ENCODE assay signal across 13 cellular contexts in the genomic region with DNA sequence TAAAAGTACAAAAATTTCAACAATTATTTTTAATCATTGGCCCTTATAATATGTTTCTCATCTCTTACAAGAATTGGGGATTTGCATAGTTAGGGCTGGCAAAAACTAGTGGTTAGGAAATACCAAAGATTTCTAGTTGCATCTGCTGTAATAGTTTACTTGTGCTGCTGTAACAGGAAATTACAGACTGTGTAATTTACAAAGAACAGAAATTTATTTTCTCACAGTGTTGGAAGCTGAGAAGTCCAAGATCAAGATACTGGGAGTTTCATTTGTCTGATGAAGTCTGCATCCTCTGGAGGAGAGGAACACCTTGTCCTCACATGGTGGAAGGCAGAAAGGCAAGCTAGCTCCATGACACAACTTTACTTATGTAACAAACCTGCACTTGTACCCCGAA.
A peak's percentile ranks its signal among the peaks of the same experiment; 100 is the strongest.
DNase-seq lines count a peak whose midpoint lies in the region; ATAC-seq and TF ChIP-seq lines count a peak whose summit lies in the region.
"Had no signal": no experiment of that assay in that cellular context is flagged by ENCODE, and none has a peak within 500 bp of the region (broad histone marks: within the 10 kb centered on the region; RNA-seq: fewer than 3 reads in every experiment).

No MANE protein-coding gene starts in this region.

- dilution Hi-C loops in IMR-90 (cut with HindIII; ENCODE audit: low sequenced_read_pairs, unreplicated experiment) = no loop called here

- H2AK5ac ChIP-seq in IMR-90 (ENCODE audit: low read depth, low read length) = no peak overlapping the region

- no CpG with 5 or more reads among the region's 1 CpG for WGBS in IMR-90 (ENCODE audit: extremely low coverage in 2 of 2, insufficient read length in 1 of 2), 2 experiments

- no peaks in the 10 kb centered on the region for H3K9me1 ChIP-seq in IMR-90 (ENCODE audit: insufficient read depth, low read length)

- TF ChIP-seq RAD21 in IMR-90 (IDR thresholded peaks at IDR 0.05; ENCODE audit: low read length) = no peak

- no peaks in the 10 kb centered on the region for H3K79me1 ChIP-seq in IMR-90 (ENCODE audit: low read depth in 1 of 2, low read length in 2 of 2)

- H3K9me3 ChIP-seq in IMR-90 (ENCODE audit: control insufficient read depth, insufficient read depth, low read length) = no peaks in the 10 kb centered on the region
- H3K9me3 ChIP-seq: A549, Caco-2, HAP-1 had no signal

- H2BK120ac ChIP-seq in IMR-90 (ENCODE audit: low read depth, low read length) = no peak overlapping the region

- H3K23ac ChIP-seq in IMR-90 (ENCODE audit: low read depth, low read length) = no peak overlapping the region

- H4K5ac ChIP-seq in IMR-90 (ENCODE audit: low read depth, low read length) = no peak overlapping the region

- H3K27me3 ChIP-seq in IMR-90 (ENCODE audit: control insufficient read depth, insufficient read depth, low read length) = no peaks in the 10 kb centered on the region

- no peak overlapping the region for H2BK5ac ChIP-seq in IMR-90 (ENCODE audit: low read depth, low read length, poor library complexity, severe bottlenecking)

- H3K18ac ChIP-seq in IMR-90 (ENCODE audit: low read depth, low read length) = no peak overlapping the region

- no peaks in the 10 kb centered on the region for H3K36me3 ChIP-seq in IMR-90 (ENCODE audit: control insufficient read depth, insufficient read depth, low read length)
- H3K36me3 ChIP-seq: HAP-1 had no signal

- no peak overlapping the region for H4K91ac ChIP-seq in IMR-90 (ENCODE audit: insufficient read depth, low read depth, low read length)

- H3K4me1 ChIP-seq in IMR-90 (ENCODE audit: control insufficient read depth, insufficient read depth, low read length) = peaks cover 2% of the 10 kb centered on the region; the same call in 1 of the 2 replicates
- H3K4me1 ChIP-seq: A549, Caco-2, HAP-1 had no signal

- no peak overlapping the region for H3K4me2 ChIP-seq in IMR-90 (ENCODE audit: low read depth, low read length)
- H3K4me2 ChIP-seq: A549 had no signal

- no peak overlapping the region for H2BK20ac ChIP-seq in IMR-90 (ENCODE audit: low read depth, low read length)

- no peak overlapping the region for H2BK15ac ChIP-seq in IMR-90 (ENCODE audit: low read depth, low read length)

- TF ChIP-seq CTCF in AG10803 (conservative IDR thresholded peaks at IDR 0.05; ENCODE audit: low read length) (no peak), IMR-90 (conservative IDR thresholded peaks at IDR 0.05; ENCODE audit: low read depth, low read length) (no peak)

- no peak overlapping the region; the same call in 1 of the 2 replicates for H3K27ac ChIP-seq in IMR-90 (ENCODE audit: insufficient read depth, low read length)
- H3K27ac ChIP-seq: A549 had no signal

- no peak overlapping the region for H2AFZ ChIP-seq in IMR-90 (replicated peaks; ENCODE audit: low read length, poor library complexity)

- intact Hi-C loops in IMR-90 (cut with micrococcal nuclease) = no loop called here

- ATAC-seq in IMR-90 (ENCODE audit: low read depth) = peak; percentile 46; the same call in 1 of the 2 replicates
- no peak for ATAC-seq in GM21576 (IDR thresholded peaks at IDR 0.05; ENCODE audit: unreplicated experiment)
- ATAC-seq: A549 had no signal

- H3K9ac ChIP-seq in IMR-90 (ENCODE audit: low read depth, low read length) = no peak overlapping the region

- H4K20me1 ChIP-seq in IMR-90 (ENCODE audit: insufficient read depth, low read length) = no peaks in the 10 kb centered on the region

- H3K4me3 ChIP-seq in AG10803 (ENCODE audit: low read length) (no peak overlapping the region), IMR-90 (ENCODE audit: insufficient read depth, low read depth, low read length) (no peak overlapping the region)
- H3K4me3 ChIP-seq: A549, HAP-1 had no signal

- CTCF ChIA-PET in IMR-90 (lab: Yijun Ruan, JAX) = interaction anchor here (0.6 kb wide), 1 partner anchor 369 kb away, joined by 4 read pairs; no protein-coding TSS in a partner anchor

- H4K8ac ChIP-seq in IMR-90 (ENCODE audit: low read depth in 2 of 2, low read length in 2 of 2) = no peak overlapping the region

- H3K14ac ChIP-seq in IMR-90 (replicated peaks; ENCODE audit: low read depth, low read length) = no peak overlapping the region

- DNase-seq in AG10803 (ENCODE audit: low read depth) = peak; percentile 1
- no peak for DNase-seq in IMR-90
- peak; percentile 21 for DNase-seq in fibroblast of gingiva (ENCODE audit: low read depth)
- DNase-seq in iris pigment epithelial cell (ENCODE audit: low read depth) = peak; percentile 40
- DNase-seq in activated CD8-positive, alpha-beta memory T cell treated with anti-CD3 and anti-CD28 coated beads, Interleukin-2, amount 50 U/mL, for 4 hours = no peak
- no peak for DNase-seq in C1 segment of cervical spinal cord (lab: John Stamatoyannopoulos, UW)
- DNase-seq: Caco-2; CD8-positive, alpha-beta memory T cell; DMS53; GF-D8 had no signal

- H2AK9ac ChIP-seq in IMR-90 (replicated peaks; ENCODE audit: low read depth, low read length, poor library complexity) = no peak overlapping the region

- H3K56ac ChIP-seq in IMR-90 (ENCODE audit: extremely low read depth, insufficient read depth, low read length) = no peak overlapping the region

- POLR2A ChIA-PET in IMR-90 (lab: Charles Lee; ENCODE audit: unreplicated experiment) = no interaction called here

- no peak overlapping the region for H3K4ac ChIP-seq in IMR-90 (ENCODE audit: low read depth, low read length)

- no TSS peak for BruUV-seq in IMR-90 (replicated peaks; lab: Mats Ljungman, UMichigan)

- no peak for TF ChIP-seq POLR2A in IMR-90 (IDR thresholded peaks at IDR 0.05; ENCODE audit: low read depth, low read length)

- in situ Hi-C loops in IMR-90 (cut with MboI; ENCODE audit: low sequenced_read_pairs) = no loop called here

TF ChIP-seq in IMR-90, 13 proteins besides CTCF, POLR2A, EP300 and RAD21:
- TF ChIP-seq RCOR1 (IDR thresholded peaks at IDR 0.05; ENCODE audit: insufficient replicate concordance, low read length) = no peak
- TF ChIP-seq NFE2L2 (IDR thresholded peaks at IDR 0.05; ENCODE audit: low read depth, low read length) = no peak
- no peak for TF ChIP-seq MAZ (IDR thresholded peaks at IDR 0.05; ENCODE audit: borderline replicate concordance, low read depth, low read length)
- TF ChIP-seq MAFK (IDR thresholded peaks at IDR 0.05; ENCODE audit: low read depth, low read length) = no peak
- no peak for TF ChIP-seq CHD1 (IDR thresholded peaks at IDR 0.05; ENCODE audit: low read depth, low read length)
- TF ChIP-seq, protein P1, sequence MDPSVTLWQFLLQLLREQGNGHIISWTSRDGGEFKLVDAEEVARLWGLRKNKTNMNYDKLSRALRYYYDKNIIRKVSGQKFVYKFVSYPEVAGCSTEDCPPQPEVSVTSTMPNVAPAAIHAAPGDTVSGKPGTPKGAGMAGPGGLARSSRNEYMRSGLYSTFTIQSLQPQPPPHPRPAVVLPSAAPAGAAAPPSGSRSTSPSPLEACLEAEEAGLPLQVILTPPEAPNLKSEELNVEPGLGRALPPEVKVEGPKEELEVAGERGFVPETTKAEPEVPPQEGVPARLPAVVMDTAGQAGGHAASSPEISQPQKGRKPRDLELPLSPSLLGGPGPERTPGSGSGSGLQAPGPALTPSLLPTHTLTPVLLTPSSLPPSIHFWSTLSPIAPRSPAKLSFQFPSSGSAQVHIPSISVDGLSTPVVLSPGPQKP (IDR thresholded peaks at IDR 0.05; ENCODE audit: borderline replicate concordance, low read depth, low read length) = no peak
- no peak for TF ChIP-seq FOS (IDR thresholded peaks at IDR 0.05; ENCODE audit: low read depth, low read length)
- TF ChIP-seq RFX5 (IDR thresholded peaks at IDR 0.05; ENCODE audit: low read depth, low read length) = no peak
- TF ChIP-seq, protein P2, sequence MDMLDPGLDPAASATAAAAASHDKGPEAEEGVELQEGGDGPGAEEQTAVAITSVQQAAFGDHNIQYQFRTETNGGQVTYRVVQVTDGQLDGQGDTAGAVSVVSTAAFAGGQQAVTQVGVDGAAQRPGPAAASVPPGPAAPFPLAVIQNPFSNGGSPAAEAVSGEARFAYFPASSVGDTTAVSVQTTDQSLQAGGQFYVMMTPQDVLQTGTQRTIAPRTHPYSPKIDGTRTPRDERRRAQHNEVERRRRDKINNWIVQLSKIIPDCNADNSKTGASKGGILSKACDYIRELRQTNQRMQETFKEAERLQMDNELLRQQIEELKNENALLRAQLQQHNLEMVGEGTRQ (IDR thresholded peaks at IDR 0.05; ENCODE audit: low read depth, low read length) = no peak

Comparison
In these comparisons a context has a peak if more than half of its experiments do, and no peak if none do; other contexts are left out.
1. DNase-seq: peak in AG10803 (single experiment), fibroblast of gingiva (single experiment) and iris pigment epithelial cell (single experiment); none in IMR-90 (single experiment), activated CD8-positive, alpha-beta memory T cell treated with anti-CD3 and anti-CD28 coated beads, Interleukin-2, amount 50 U/mL, for 4 hours (single experiment) and C1 segment of cervical spinal cord (0 of 14).